Comparison of ENCODE assay signal across 7 cellular contexts in genomic region chr19:3368848-3369336, GRCh38. TPM values are rescaled to one million over a fixed set of nuclear protein-coding genes. Genes with fewer than 3 reads are reported as not detected.
DNase-seq lines count a peak whose midpoint lies in the region; TF ChIP-seq lines count a peak whose summit lies in the region.

No MANE protein-coding gene starts in this region.

- peaks cover 38% of the 10 kb centered on the region for H3K4me1 Mint-ChIP-seq in activated naive CD8-positive, alpha-beta T cell treated with anti-CD3 and anti-CD28 coated beads for 36 hours

- TF ChIP-seq CTCF in HFF-Myc (IDR thresholded peaks at IDR 0.05; ENCODE audit: low read depth, low read length, missing control alignments), result no peak

- peaks cover 98% of the 10 kb centered on the region for H3K27me3 ChIP-seq in iPS-18a (ENCODE audit: control insufficient read depth, insufficient read depth, low read length)

- H3K9ac ChIP-seq in iPS-18a (ENCODE audit: low read length), result no peak overlapping the region

- no peak overlapping the region for H3K27ac Mint-ChIP-seq in activated naive CD8-positive, alpha-beta T cell treated with anti-CD3 and anti-CD28 coated beads for 36 hours

- H3K4me3 Mint-ChIP-seq in activated naive CD8-positive, alpha-beta T cell treated with anti-CD3 and anti-CD28 coated beads for 36 hours, result peak overlapping the region; percentile 42

- H3K36me3 Mint-ChIP-seq in activated naive CD8-positive, alpha-beta T cell treated with anti-CD3 and anti-CD28 coated beads for 36 hours, result no peaks in the 10 kb centered on the region

- no peaks in the 10 kb centered on the region for H3K36me3 ChIP-seq in iPS-18a (ENCODE audit: control insufficient read depth, low read depth, low read length)

- H3K9me3 ChIP-seq in iPS-18a (ENCODE audit: control insufficient read depth, low read depth, low read length), result no peaks in the 10 kb centered on the region

- H3K4me3 ChIP-seq in HFF-Myc (replicated peaks; ENCODE audit: low read depth, low read length) (peak overlapping the region; percentile 82), iPS-18a (ENCODE audit: low read length) (peak overlapping the region; percentile 22)

- peaks cover 9% of the 10 kb centered on the region for H3K4me1 ChIP-seq in iPS-18a (ENCODE audit: control insufficient read depth, low read depth, low read length)

- H3K27ac ChIP-seq in iPS-18a (ENCODE audit: low read length), result no peak overlapping the region
- H3K27ac ChIP-seq in substantia nigra (ENCODE audit: low read depth, low read length, poor library complexity, severe bottlenecking), result peak overlapping the region; percentile 86

- no peaks in the 10 kb centered on the region for H3K9me3 Mint-ChIP-seq in activated naive CD8-positive, alpha-beta T cell treated with anti-CD3 and anti-CD28 coated beads for 36 hours

- DNase-seq in HFF-Myc (ENCODE audit: extremely low read depth, low read depth) (no peak), substantia nigra (lab: John Stamatoyannopoulos, UW) (peak in 2 of 49 donors; percentile 25 to 46), NCI-H2171 (lab: John Stamatoyannopoulos, UW) (no peak), DMS79 treated with DMSO at 0.1 percent for 48 hours (lab: John Stamatoyannopoulos, UW) (no peak)
- no peak for DNase-seq in activated naive CD8-positive, alpha-beta T cell treated with anti-CD3 and anti-CD28 coated beads for 36 hours
- DNase-seq in stimulated activated CD4-positive, alpha-beta T cell treated with anti-CD3 and anti-CD28 coated beads, Interleukin-4, amount 100 ng/mL, for 4 hours, result no peak

- no peaks in the 10 kb centered on the region for H3K27me3 Mint-ChIP-seq in activated naive CD8-positive, alpha-beta T cell treated with anti-CD3 and anti-CD28 coated beads for 36 hours

RNA-seq across cellular contexts. Expression of gene NFIC, which starts 2.5 kb away (rescaled TPM):
- 10 to 100 TPM; 19.0 to 19.5 TPM for total RNA-seq in activated naive CD8-positive, alpha-beta T cell treated with anti-CD3 and anti-CD28 coated beads for 36 hours
